20 cellular contexts compared by ENCODE assay signal in genomic region chr1:85319931-85320330, GRCh38. TPM values are rescaled to one million over a fixed set of nuclear protein-coding genes. Genes with fewer than 3 reads are reported as not detected.
DNase-seq lines count a peak whose midpoint lies in the region; ATAC-seq and TF ChIP-seq lines count a peak whose summit lies in the region.
"Had no signal": no experiment of that assay in that cellular context is flagged by ENCODE, and none has a peak within 500 bp of the region (broad histone marks: within the 10 kb centered on the region; RNA-seq: fewer than 3 reads in every experiment).

No MANE protein-coding gene starts in this region.

- no peaks in the 10 kb centered on the region for H4K20me1 ChIP-seq in H9 (ENCODE audit: control insufficient read depth, insufficient read depth, insufficient read length)
- H4K20me1 ChIP-seq in fibroblast of lung (ENCODE audit: control insufficient read depth, extremely low read depth, insufficient read depth, low read length) = no peaks in the 10 kb centered on the region
- no peaks in the 10 kb centered on the region for H4K20me1 ChIP-seq in smooth muscle cell (ENCODE audit: low read depth)

- no peaks in the 10 kb centered on the region; the same call in 1 of the 2 replicates for H3K4me1 ChIP-seq in H9 (ENCODE audit: insufficient read depth, low read length)
- peaks cover 34% of the 10 kb centered on the region for H3K4me1 ChIP-seq in fibroblast of lung (ENCODE audit: control insufficient read depth, extremely low read depth, insufficient read depth, low read length)
- peaks cover 3% of the 10 kb centered on the region for H3K4me1 ChIP-seq in smooth muscle cell (ENCODE audit: low read depth)

- no peak overlapping the region for H3T11ph ChIP-seq in H9 (ENCODE audit: low read length)

- H3K9me3 Mint-ChIP-seq in H9 = no peaks in the 10 kb centered on the region
- H3K9me3 Mint-ChIP-seq: activated naive CD4-positive, alpha-beta T cell treated with anti-CD3 and anti-CD28 coated beads, Interleukin-2, amount 50 U/mL, for 72 hours; activated T-helper 1 cell treated with anti-CD3 and anti-CD28 coated beads, Interleukin-12 subunit alpha, Interleukin-12 subunit beta, Interleukin-2, Interleukin-4 antibody, amounts not matched to agents 30 ng/mL and 10 ng/mL and 1 ng/mL, durations not matched to agents 14 hours and 24 hours and 36 hours; natural killer cell had no signal

- no peak overlapping the region for H4K8ac ChIP-seq in H9 (replicated peaks; ENCODE audit: insufficient read length, low read depth, low read length)

- no peak for DNase-seq in H9
- no peak for DNase-seq in fibroblast of lung (ENCODE audit: low read depth in 2 of 2)
- no peak for DNase-seq in smooth muscle cell (lab: John Stamatoyannopoulos, UW; ENCODE audit: unreplicated experiment)
- no peak for DNase-seq in A172 (ENCODE audit: low spot score)
- DNase-seq: AML-193, cerebellar nuclear complex, DMS79, esophagus squamous epithelium, Kasumi-1, natural killer cell, NCI-H1048, NCI-H187 had no signal

- H4K91ac ChIP-seq in H9 (ENCODE audit: insufficient read length, low read depth, low read length) = no peak overlapping the region

- no peak overlapping the region for H3K23ac ChIP-seq in H9 (ENCODE audit: insufficient read length, low read depth, low read length)

- H3K4me1 Mint-ChIP-seq in H9 = peaks cover 9 to 11% of the 10 kb centered on the region in 2 experiments

- no peaks in the 10 kb centered on the region for H3K27me3 ChIP-seq in H9 (ENCODE audit: insufficient read depth, low read length)
- no peaks in the 10 kb centered on the region for H3K27me3 ChIP-seq in fibroblast of lung (ENCODE audit: control insufficient read depth, insufficient read depth, low read length)
- no peaks in the 10 kb centered on the region for H3K27me3 ChIP-seq in smooth muscle cell (ENCODE audit: low read depth)
- H3K27me3 ChIP-seq: ascending aorta, esophagus squamous epithelium had no signal

- no peak overlapping the region for H4K5ac ChIP-seq in H9 (ENCODE audit: insufficient read length, low read depth, low read length)

- 0 out of 7 replicates have a peak overlapping the region, but pooled peaks of 2 of the 3 experiments have one; percentile 0 to 3 for H3K27ac Mint-ChIP-seq in H9
- H3K27ac Mint-ChIP-seq: activated T-helper 1 cell treated with anti-CD3 and anti-CD28 coated beads, Interleukin-12 subunit alpha, Interleukin-12 subunit beta, Interleukin-2, Interleukin-4 antibody, amounts not matched to agents 30 ng/mL and 10 ng/mL and 1 ng/mL, durations not matched to agents 14 hours and 24 hours and 36 hours; natural killer cell had no signal

- H2AFZ ChIP-seq in H9 (ENCODE audit: low read length) = no peak overlapping the region
- H2AFZ ChIP-seq in fibroblast of lung (ENCODE audit: low read length) = no peak overlapping the region
- H2AFZ ChIP-seq in smooth muscle cell (ENCODE audit: low read depth) = no peak overlapping the region

- H2AK5ac ChIP-seq in H9 (ENCODE audit: insufficient read length, low read length) = no peak overlapping the region

- no peak overlapping the region for H3K4me2 ChIP-seq in H9 (ENCODE audit: insufficient read depth, insufficient read length, low read length)
- H3K4me2 ChIP-seq in fibroblast of lung (ENCODE audit: extremely low read depth, insufficient read depth, low read length) = no peak overlapping the region
- peak overlapping the region; percentile 46 for H3K4me2 ChIP-seq in smooth muscle cell

- no peaks in the 10 kb centered on the region for H3K9me3 ChIP-seq in H9 (ENCODE audit: control insufficient read depth, low read depth, low read length)
- no peaks in the 10 kb centered on the region for H3K9me3 ChIP-seq in fibroblast of lung (ENCODE audit: control insufficient read depth, insufficient read depth, low read depth, low read length)
- no peaks in the 10 kb centered on the region for H3K9me3 ChIP-seq in smooth muscle cell (replicated peaks; ENCODE audit: low read depth)
- H3K9me3 ChIP-seq: ascending aorta, esophagus squamous epithelium had no signal

- H3K4ac ChIP-seq in H9 (ENCODE audit: low read depth, low read length) = no peak overlapping the region

- no peak overlapping the region for H2BK120ac ChIP-seq in H9 (ENCODE audit: low read depth, low read length, poor library complexity, severe bottlenecking)

- no peaks in the 10 kb centered on the region for H3K27me3 Mint-ChIP-seq in H9 (ENCODE audit: low read depth)

- H3K14ac ChIP-seq in H9 (ENCODE audit: insufficient read depth, low read length) = no peak overlapping the region

- H3K18ac ChIP-seq in H9 (ENCODE audit: insufficient read length, low read depth, low read length) = no peak overlapping the region

- H3K36me3 ChIP-seq in fibroblast of lung (ENCODE audit: control insufficient read depth, insufficient read depth, low read length) (no peaks in the 10 kb centered on the region), smooth muscle cell (ENCODE audit: low read depth) (no peaks in the 10 kb centered on the region)
- H3K36me3 ChIP-seq: ascending aorta, esophagus squamous epithelium had no signal

- no peak overlapping the region for H2BK12ac ChIP-seq in H9 (ENCODE audit: insufficient read length, low read depth, low read length)

- WGBS in H9 (ENCODE audit: extremely low coverage, insufficient read length, low lambda C conversion rate) = no CpG with 5 or more reads among the region's 4 CpGs
- WGBS in smooth muscle cell (ENCODE audit: low lambda C conversion rate) = 77% methylated on average over 4 of the region's 4 CpGs

- no peak overlapping the region for H3K56ac ChIP-seq in H9 (ENCODE audit: insufficient read length, low read depth, low read length)

- H3K79me2 ChIP-seq in H9 (ENCODE audit: insufficient read depth, low read length) (no peaks in the 10 kb centered on the region), fibroblast of lung (ENCODE audit: control insufficient read depth, insufficient read depth, low read length) (peaks cover 3% of the 10 kb centered on the region), smooth muscle cell (ENCODE audit: low read depth) (no peaks in the 10 kb centered on the region)

- H2BK20ac ChIP-seq in H9 (ENCODE audit: low read depth, low read length, poor library complexity, severe bottlenecking) = no peak overlapping the region

- no peak overlapping the region for H2BK5ac ChIP-seq in H9 (ENCODE audit: insufficient read length, low read length)

- H3K4me3 ChIP-seq in fibroblast of lung (replicated peaks in 1 of 4; ENCODE audit: control extremely low read depth in 1 of 4, insufficient read depth in 1 of 4, low read depth in 3 of 4, low read length in 4 of 4) (no peak overlapping the region), smooth muscle cell (no peak overlapping the region)
- H3K4me3 ChIP-seq: ascending aorta, esophagus squamous epithelium, GM12878 had no signal

- H3F3A ChIP-seq in smooth muscle cell (ENCODE audit: low read depth) = no peaks in the 10 kb centered on the region

- H3K27ac ChIP-seq in H9 (ENCODE audit: insufficient read length, low read depth, low read length) (no peak overlapping the region), fibroblast of lung (ENCODE audit: insufficient read depth, low read length) (peak overlapping the region; percentile 90), smooth muscle cell (ENCODE audit: low read depth) (peak overlapping the region; percentile 14)

- H2BK15ac ChIP-seq in H9 (ENCODE audit: low read depth, low read length) = no peak overlapping the region

- H3K9ac ChIP-seq in H9 (ENCODE audit: extremely low read depth, insufficient read length, low read length) (no peak overlapping the region), fibroblast of lung (ENCODE audit: insufficient read depth, low read length) (peak overlapping the region; percentile 17), smooth muscle cell (ENCODE audit: low read depth) (no peak overlapping the region)

- peak; percentile 7 for ATAC-seq in SK-N-SH treated with all-trans-retinoic acid at 6 μM for 48 hours
- ATAC-seq in GM19455 (IDR thresholded peaks at IDR 0.05; ENCODE audit: unreplicated experiment) = no peak
- no peak for ATAC-seq in GM21786 (IDR thresholded peaks at IDR 0.05; ENCODE audit: unreplicated experiment)
- ATAC-seq: GM12878, natural killer cell, sciatic nerve had no signal

- H3K4me3 Mint-ChIP-seq in H9 = no peak overlapping the region
- H3K4me3 Mint-ChIP-seq: activated T-helper 1 cell treated with anti-CD3 and anti-CD28 coated beads, Interleukin-12 subunit alpha, Interleukin-12 subunit beta, Interleukin-2, Interleukin-4 antibody, amounts not matched to agents 30 ng/mL and 10 ng/mL and 1 ng/mL, durations not matched to agents 14 hours and 24 hours and 36 hours; natural killer cell had no signal

- no peaks in the 10 kb centered on the region for H3K79me1 ChIP-seq in H9 (ENCODE audit: insufficient read depth, low read depth, low read length, poor library complexity, severe bottlenecking)

- no peaks in the 10 kb centered on the region for H3K23me2 ChIP-seq in H9 (ENCODE audit: insufficient read length, low read depth, low read length, poor library complexity, severe bottlenecking)

- no peaks in the 10 kb centered on the region for H3K36me3 Mint-ChIP-seq in H9 (ENCODE audit: insufficient read depth in 1 of 3, low read depth in 3 of 3)
- H3K36me3 Mint-ChIP-seq: activated naive CD4-positive, alpha-beta T cell treated with anti-CD3 and anti-CD28 coated beads, Interleukin-2, amount 50 U/mL, for 72 hours; natural killer cell had no signal

- TF ChIP-seq CTCF in H9 (conservative IDR thresholded peaks at IDR 0.05) (no peak), fibroblast of lung (conservative IDR thresholded peaks at IDR 0.05 in 1 of 2, IDR thresholded peaks at IDR 0.05 in 1 of 2; ENCODE audit: low read depth in 1 of 2, low read length in 2 of 2) (no peak), smooth muscle cell (IDR thresholded peaks at IDR 0.05; ENCODE audit: borderline replicate concordance, insufficient read depth, poor library complexity, severe bottlenecking) (no peak)

TF ChIP-seq in SK-N-SH treated with all-trans-retinoic acid at 6 μM for 48 hours, 23 proteins besides CTCF, POLR2A, EP300 and RAD21 (continues in another document):
- TF ChIP-seq, protein P1, sequence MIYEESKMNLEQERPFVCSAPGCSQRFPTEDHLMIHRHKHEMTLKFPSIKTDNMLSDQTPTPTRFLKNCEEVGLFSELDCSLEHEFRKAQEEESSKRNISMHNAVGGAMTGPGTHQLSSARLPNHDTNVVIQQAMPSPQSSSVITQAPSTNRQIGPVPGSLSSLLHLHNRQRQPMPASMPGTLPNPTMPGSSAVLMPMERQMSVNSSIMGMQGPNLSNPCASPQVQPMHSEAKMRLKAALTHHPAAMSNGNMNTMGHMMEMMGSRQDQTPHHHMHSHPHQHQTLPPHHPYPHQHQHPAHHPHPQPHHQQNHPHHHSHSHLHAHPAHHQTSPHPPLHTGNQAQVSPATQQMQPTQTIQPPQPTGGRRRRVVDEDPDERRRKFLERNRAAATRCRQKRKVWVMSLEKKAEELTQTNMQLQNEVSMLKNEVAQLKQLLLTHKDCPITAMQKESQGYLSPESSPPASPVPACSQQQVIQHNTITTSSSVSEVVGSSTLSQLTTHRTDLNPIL (CRISPR knock-in tag; IDR thresholded peaks at IDR 0.05; ENCODE audit: low read depth) = no peak
- no peak for TF ChIP-seq CSDC2 (CRISPR knock-in tag; IDR thresholded peaks at IDR 0.05)

RNA-seq across cellular contexts. Expression of gene BCL10, which starts 43.5 kb away (rescaled TPM):
- total RNA-seq in H9 (2021) (26.1 and 29.4 TPM in 2 replicates), fibroblast of lung (21.3 and 30.2 TPM in 2 replicates), smooth muscle cell (34.3 and 41.4 TPM in 2 replicates)
- polyA plus RNA-seq in fibroblast of lung (18.8 and 20.1 TPM in 2 replicates), smooth muscle cell (21.4 and 27.2 TPM in 2 replicates)
- polyA plus RNA-seq in fibroblast of lung (2012) = 20.1 and 20.2 TPM in 2 replicates
- 13.4 and 17.8 TPM in 2 replicates for polyA minus RNA-seq in fibroblast of lung (ENCODE audit: low replicate concordance)
- total RNA-seq in A172 (2014; rRNA removed; shearing (Covaris generic)) = 14.5 and 15.1 TPM in 2 replicates
